Comparison of ENCODE assay signal across 1 cellular context in genomic region chr4:81030617-81031388, GRCh38.
A peak's percentile ranks its signal among the peaks of the same experiment; 100 is the strongest.
TF ChIP-seq lines count a peak whose summit lies in the region.

TSS of gene BMP3 (plus strand) at chr4:81030708. CDS start at chr4:81031285, 577 bp downstream.

TF ChIP-seq in H1, 55 proteins besides CTCF, POLR2A, EP300 and RAD21 (continued from another document):
- TF ChIP-seq CHD7 (IDR thresholded peaks at IDR 0.05; ENCODE audit: insufficient replicate concordance, low read length): no peak
- TF ChIP-seq TAF7 (optimal IDR thresholded peaks at IDR 0.05; ENCODE audit: borderline replicate concordance, low read depth, low read length): no peak
- TF ChIP-seq ATF2 (IDR thresholded peaks at IDR 0.05; ENCODE audit: low read length): no peak
- TF ChIP-seq SAP30 (IDR thresholded peaks at IDR 0.05; ENCODE audit: insufficient read depth, insufficient replicate concordance, low read length): no peak
- peak; percentile 69 for TF ChIP-seq RNF2 (IDR thresholded peaks at IDR 0.05; ENCODE audit: borderline replicate concordance, low read depth, low read length, missing control alignments, poor library complexity, severe bottlenecking)
